In the genomic region with DNA sequence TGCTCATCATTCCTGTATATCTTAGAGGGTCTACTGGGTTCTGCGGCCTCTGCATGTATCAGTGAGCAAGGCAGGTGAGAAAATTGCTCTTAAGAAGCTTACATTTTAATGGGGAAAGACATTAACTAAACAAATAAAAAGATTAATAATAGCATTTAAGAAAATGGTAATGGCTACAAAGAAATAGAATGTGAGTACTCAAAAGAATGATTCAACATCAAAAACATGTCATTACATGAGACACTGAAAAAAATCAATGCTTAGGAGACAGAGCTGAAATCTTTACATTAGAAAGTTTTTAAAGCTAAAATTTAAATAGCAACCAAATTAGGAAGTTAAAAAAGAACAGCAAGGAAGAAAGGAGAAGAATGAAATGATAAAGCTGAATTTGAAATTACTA, we compare ENCODE assay signal across 18 cellular contexts.
"Had no signal": no experiment of that assay in that cellular context is flagged by ENCODE, and none has a peak within 500 bp of the region (broad histone marks: within the 10 kb centered on the region; RNA-seq: fewer than 3 reads in every experiment).

No MANE protein-coding gene starts in this region.

- DNase-seq: effector memory CD8-positive, alpha-beta T cell; erythroblast; gastrocnemius medialis; heart right ventricle; natural killer cell; ovary; retina; right lobe of liver; spleen; stimulated activated CD4-positive, alpha-beta T cell treated with anti-CD3 and anti-CD28 coated beads, Interleukin-15, amount 100 ng/mL, for 24 hours; stimulated activated CD4-positive, alpha-beta T cell treated with anti-CD3 and anti-CD28 coated beads, Interleukin-1b, Interleukin-23, amount 100 ng/mL, for 48 hours; stimulated activated CD4-positive, alpha-beta T cell treated with anti-CD3 and anti-CD28 coated beads, Interleukin-4, amount 100 ng/mL, for 24 hours; tibial artery; upper lobe of left lung; uterus had no signal

- H3K9me3 ChIP-seq: gastrocnemius medialis, ovary, prostate gland, right lobe of liver, tibial artery, upper lobe of left lung, uterus had no signal

- H3K4me3 ChIP-seq: gastrocnemius medialis, heart right ventricle, ovary, prostate gland, right lobe of liver, spleen, tibial artery, upper lobe of left lung, uterus had no signal

- ATAC-seq: effector memory CD8-positive, alpha-beta T cell; gastrocnemius medialis; natural killer cell; stimulated activated memory B cell treated with anti-CD40 and anti-IgM and Interleukin-4, amounts not matched to agents 10 μg/mL and 1 μg/mL and 100 μg/mL, for 72 hours had no signal

- H3K27ac ChIP-seq: gastrocnemius medialis, ovary, prostate gland, right lobe of liver, tibial artery, upper lobe of left lung had no signal

- H3K36me3 ChIP-seq: gastrocnemius medialis, heart right ventricle, ovary, prostate gland, right lobe of liver, spleen, tibial artery, upper lobe of left lung, uterus had no signal

- FAIRE-seq: colon had no signal

- H3K27me3 ChIP-seq: gastrocnemius medialis, heart right ventricle, ovary, right lobe of liver, spleen, tibial artery, upper lobe of left lung, uterus had no signal

- H3K4me1 ChIP-seq: gastrocnemius medialis, prostate gland, right lobe of liver, uterus had no signal
